ENCODE assay signal across 17 cellular contexts in the genomic region with DNA sequence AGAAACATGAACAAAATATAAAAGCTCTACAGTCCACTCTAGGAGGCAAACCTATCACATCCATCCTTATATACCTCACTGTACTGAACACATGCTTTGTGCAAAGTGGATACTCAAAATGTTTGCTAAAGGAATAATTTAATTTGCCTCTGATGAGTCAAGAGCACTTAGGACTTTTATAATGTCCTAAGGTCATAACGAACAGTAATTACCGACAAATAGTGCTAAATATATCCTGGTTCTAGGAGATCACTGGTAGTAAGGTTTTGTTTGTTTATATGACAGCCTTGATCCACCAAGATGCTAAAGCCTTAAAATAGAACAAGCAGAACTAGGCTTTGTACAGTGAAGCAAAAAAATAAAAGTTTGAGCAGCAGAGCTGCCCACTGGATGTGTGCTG.
DNase-seq lines count a peak whose midpoint lies in the region; ATAC-seq and TF ChIP-seq lines count a peak whose summit lies in the region.
"Had no signal": no experiment of that assay in that cellular context is flagged by ENCODE, and none has a peak within 500 bp of the region (broad histone marks: within the 10 kb centered on the region; RNA-seq: fewer than 3 reads in every experiment).

No MANE protein-coding gene starts in this region.

- H3K4me1 ChIP-seq in esophagus squamous epithelium (peaks cover 16 to 77% (median 36%) of the 10 kb centered on the region in 3 donors), aorta (ENCODE audit: control insufficient read depth in 1 of 2, insufficient read depth in 2 of 2, low read length in 2 of 2) (peaks cover 13% of the 10 kb centered on the region in 2 donors), upper lobe of right lung (peaks cover 24% of the 10 kb centered on the region)

- no peaks in the 10 kb centered on the region for H3K9me3 ChIP-seq in esophagus squamous epithelium
- no peaks in the 10 kb centered on the region for H3K9me3 ChIP-seq in aorta (ENCODE audit: control insufficient read depth, low read length)
- no peaks in the 10 kb centered on the region for H3K9me3 ChIP-seq in upper lobe of right lung
- H3K9me3 ChIP-seq: vagina had no signal

- peak; percentile 30 for DNase-seq in DMS153 treated with DMSO at 0.1 percent for 48 hours (lab: John Stamatoyannopoulos, UW; ENCODE audit: unreplicated experiment)
- DNase-seq in NCI-H1105 (lab: John Stamatoyannopoulos, UW) = peak; percentile 54
- DNase-seq in NCI-H69 (lab: John Stamatoyannopoulos, UW) = peak; percentile 57
- no peak for DNase-seq in esophagus squamous epithelium (lab: John Stamatoyannopoulos, UW)
- no peak for DNase-seq in aorta
- DNase-seq in hepatic stellate cell (ENCODE audit: low spot score) = no peak
- no peak for DNase-seq in upper lobe of right lung
- no peak for DNase-seq in A172 (ENCODE audit: low spot score)
- DNase-seq: ACHN; activated CD4-positive, CD25-positive, alpha-beta regulatory T cell; activated CD8-positive, alpha-beta memory T cell treated with anti-CD3 and anti-CD28 coated beads, Interleukin-2, amount 50 U/mL, for 48 hours; activated naive CD4-positive, alpha-beta T cell treated with anti-CD3 and anti-CD28 coated beads for 36 hours; cortex of kidney; glutamatergic neuron; islet precursor cell; NK-92 treated with Interleukin-12 subunit alpha and Interleukin-12 subunit beta, amount 100 ng/mL, for 24 hours had no signal

- 54 to 61% methylated on average over 2 of the region's 2 CpGs for WGBS in esophagus squamous epithelium, 2 donors
- 70 to 86% methylated on average over 2 of the region's 2 CpGs for WGBS in aorta, 2 donors

- TF ChIP-seq CTCF in esophagus squamous epithelium (IDR thresholded peaks at IDR 0.05) = no peak
- TF ChIP-seq CTCF in upper lobe of right lung (IDR thresholded peaks at IDR 0.05) = no peak

- H3K36me3 ChIP-seq in esophagus squamous epithelium = no peaks in the 10 kb centered on the region
- no peaks in the 10 kb centered on the region for H3K36me3 ChIP-seq in aorta (ENCODE audit: control insufficient read depth in 1 of 2, insufficient read depth in 2 of 2, low read length in 1 of 2)
- H3K36me3 ChIP-seq in upper lobe of right lung = no peaks in the 10 kb centered on the region
- H3K36me3 ChIP-seq: vagina had no signal

- TF ChIP-seq POLR2A in esophagus squamous epithelium (IDR thresholded peaks at IDR 0.05) = no peak

- intact Hi-C loops in esophagus squamous epithelium (cut with DNase I) (loop anchor here (5.0 kb wide), 1 partner anchor 223 kb away; no protein-coding TSS in a partner anchor), aorta (cut with DNase I) (no loop called here), upper lobe of right lung (cut with DNase I) (loop anchor here (10.0 kb wide), 2 partner anchors 191 to 221 kb away; no protein-coding TSS in a partner anchor)

- peak overlapping the region in 3 of 4 donors; percentile 79 to 93 (median 87) for H3K27ac ChIP-seq in esophagus squamous epithelium
- no peak overlapping the region for H3K27ac ChIP-seq in aorta (ENCODE audit: low read depth in 1 of 2, low read length in 2 of 2)
- H3K27ac ChIP-seq in upper lobe of right lung = no peak overlapping the region
- H3K27ac ChIP-seq: vagina had no signal

- H3K4me3 ChIP-seq in esophagus squamous epithelium (no peak overlapping the region), aorta (ENCODE audit: low read length in 2 of 2) (no peak overlapping the region), upper lobe of right lung (no peak overlapping the region)
- H3K4me3 ChIP-seq: vagina had no signal

- ATAC-seq in aorta (ENCODE audit: low FRiP score) = no peak
- ATAC-seq in upper lobe of right lung = no peak

- H3K27me3 ChIP-seq in esophagus squamous epithelium (no peaks in the 10 kb centered on the region), aorta (ENCODE audit: control insufficient read depth in 1 of 2, insufficient read depth in 2 of 2, low read length in 1 of 2) (no peaks in the 10 kb centered on the region), upper lobe of right lung (no peaks in the 10 kb centered on the region)
- H3K27me3 ChIP-seq: vagina had no signal

Comparison
In these comparisons a context has a peak if more than half of its experiments do, and no peak if none do; other contexts are left out.
1. DNase-seq: peak in DMS153 treated with DMSO at 0.1 percent for 48 hours (single experiment), NCI-H1105 (single experiment) and NCI-H69 (single experiment); none in esophagus squamous epithelium (single experiment), aorta (0 of 2), hepatic stellate cell (single experiment), upper lobe of right lung (single experiment) and A172 (single experiment).
2. H3K27ac ChIP-seq: peak in esophagus squamous epithelium (3 of 4); none in aorta (0 of 2) and upper lobe of right lung (single experiment).
3. intact Hi-C loops: an anchor here in esophagus squamous epithelium (5.0 kb wide) and upper lobe of right lung (10.0 kb wide); none called in aorta.